ENCODE assay signal across 1 cellular context in the genomic region with DNA sequence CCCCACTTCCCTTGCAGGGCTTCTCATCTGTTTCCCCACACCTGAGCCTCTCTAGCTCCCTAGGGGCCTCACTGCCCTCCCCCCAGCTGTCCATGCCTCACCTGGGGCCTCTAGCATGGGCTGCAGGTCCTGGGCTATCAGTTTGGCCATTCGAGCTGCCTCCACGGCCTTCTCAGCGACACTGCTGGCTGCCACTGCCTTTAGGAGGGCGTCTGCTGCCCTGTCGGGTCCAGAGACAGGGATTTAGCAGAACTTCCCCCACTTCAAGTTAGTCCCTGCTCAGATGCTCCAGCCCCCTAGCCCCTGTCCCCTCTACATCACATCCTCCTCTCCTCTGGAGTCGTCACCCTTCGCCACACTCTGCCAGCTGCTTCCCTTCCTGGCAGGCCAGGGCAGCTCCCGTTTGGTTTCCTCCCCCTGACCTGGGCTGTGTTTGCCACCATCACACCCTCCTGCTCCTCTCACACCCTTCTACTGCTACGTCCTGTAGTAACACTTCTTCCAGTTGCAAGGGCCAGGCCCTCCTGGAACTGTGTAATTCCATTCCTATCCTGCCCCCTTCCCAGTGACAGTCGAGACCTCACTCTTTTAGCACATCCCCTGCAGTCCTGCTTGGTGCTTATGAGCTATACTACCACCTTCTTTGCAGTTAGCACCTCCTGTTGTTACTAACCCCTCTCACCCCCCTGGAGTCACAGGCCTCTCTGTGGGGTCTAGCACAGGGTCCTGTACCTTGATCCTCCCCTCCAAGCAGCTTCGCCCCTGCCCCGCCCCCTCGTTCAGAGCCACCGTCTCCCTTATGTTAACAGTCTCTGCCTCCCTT.
TF ChIP-seq lines count a peak whose summit lies in the region.

No MANE protein-coding gene starts in this region.

TF ChIP-seq in HepG2, 621 proteins besides CTCF, POLR2A, EP300 and RAD21 (continued from another document):
- TF ChIP-seq, protein P1, sequence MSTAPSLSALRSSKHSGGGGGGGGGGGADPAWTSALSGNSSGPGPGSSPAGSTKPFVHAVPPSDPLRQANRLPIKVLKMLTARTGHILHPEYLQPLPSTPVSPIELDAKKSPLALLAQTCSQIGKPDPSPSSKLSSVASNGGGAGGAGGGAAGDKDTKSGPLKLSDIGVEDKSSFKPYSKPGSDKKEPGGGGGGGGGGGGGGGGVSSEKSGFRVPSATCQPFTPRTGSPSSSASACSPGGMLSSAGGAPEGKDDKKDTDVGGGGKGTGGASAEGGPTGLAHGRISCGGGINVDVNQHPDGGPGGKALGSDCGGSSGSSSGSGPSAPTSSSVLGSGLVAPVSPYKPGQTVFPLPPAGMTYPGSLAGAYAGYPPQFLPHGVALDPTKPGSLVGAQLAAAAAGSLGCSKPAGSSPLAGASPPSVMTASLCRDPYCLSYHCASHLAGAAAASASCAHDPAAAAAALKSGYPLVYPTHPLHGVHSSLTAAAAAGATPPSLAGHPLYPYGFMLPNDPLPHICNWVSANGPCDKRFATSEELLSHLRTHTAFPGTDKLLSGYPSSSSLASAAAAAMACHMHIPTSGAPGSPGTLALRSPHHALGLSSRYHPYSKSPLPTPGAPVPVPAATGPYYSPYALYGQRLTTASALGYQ (CRISPR knock-in tag; IDR thresholded peaks at IDR 0.05), result no peak
- TF ChIP-seq MTA1 (CRISPR knock-in tag; IDR thresholded peaks at IDR 0.05; ENCODE audit: borderline replicate concordance) (no peak), ZNF530 (CRISPR knock-in tag; IDR thresholded peaks at IDR 0.05; ENCODE audit: low read depth) (no peak), ZNF567 (CRISPR knock-in tag; IDR thresholded peaks at IDR 0.05; ENCODE audit: borderline replicate concordance) (no peak), ZNF124 (CRISPR knock-in tag; IDR thresholded peaks at IDR 0.05) (no peak), MXD4 (CRISPR knock-in tag; IDR thresholded peaks at IDR 0.05) (no peak), SKI (IDR thresholded peaks at IDR 0.05; ENCODE audit: partially characterized antibody) (no peak), GABPA (IDR thresholded peaks at IDR 0.05; ENCODE audit: low read depth, low read length) (no peak), GABPA (CRISPR knock-in tag; IDR thresholded peaks at IDR 0.05; ENCODE audit: low read depth) (no peak), MZF1 (CRISPR knock-in tag; IDR thresholded peaks at IDR 0.05; ENCODE audit: borderline replicate concordance) (peak; percentile 44; the same call in 1 of the 2 replicates), ZFP36 (IDR thresholded peaks at IDR 0.05; ENCODE audit: borderline replicate concordance, low read depth, low read length, partially characterized antibody) (no peak), ZFP82 (CRISPR knock-in tag; IDR thresholded peaks at IDR 0.05; ENCODE audit: borderline replicate concordance) (no peak), ZSCAN25 (CRISPR knock-in tag; IDR thresholded peaks at IDR 0.05) (no peak), DPF2 (CRISPR knock-in tag; IDR thresholded peaks at IDR 0.05; ENCODE audit: borderline replicate concordance, low read depth) (no peak; the same call in 1 of the 2 replicates), NFIC (IDR thresholded peaks at IDR 0.05; ENCODE audit: low read length) (no peak), GATAD2A (CRISPR knock-in tag; IDR thresholded peaks at IDR 0.05) (peak; percentile 29; the same call in 1 of the 2 replicates), NCOA2 (CRISPR knock-in tag; IDR thresholded peaks at IDR 0.05) (no peak), POGZ (CRISPR knock-in tag; IDR thresholded peaks at IDR 0.05) (no peak)
- TF ChIP-seq, protein P2, sequence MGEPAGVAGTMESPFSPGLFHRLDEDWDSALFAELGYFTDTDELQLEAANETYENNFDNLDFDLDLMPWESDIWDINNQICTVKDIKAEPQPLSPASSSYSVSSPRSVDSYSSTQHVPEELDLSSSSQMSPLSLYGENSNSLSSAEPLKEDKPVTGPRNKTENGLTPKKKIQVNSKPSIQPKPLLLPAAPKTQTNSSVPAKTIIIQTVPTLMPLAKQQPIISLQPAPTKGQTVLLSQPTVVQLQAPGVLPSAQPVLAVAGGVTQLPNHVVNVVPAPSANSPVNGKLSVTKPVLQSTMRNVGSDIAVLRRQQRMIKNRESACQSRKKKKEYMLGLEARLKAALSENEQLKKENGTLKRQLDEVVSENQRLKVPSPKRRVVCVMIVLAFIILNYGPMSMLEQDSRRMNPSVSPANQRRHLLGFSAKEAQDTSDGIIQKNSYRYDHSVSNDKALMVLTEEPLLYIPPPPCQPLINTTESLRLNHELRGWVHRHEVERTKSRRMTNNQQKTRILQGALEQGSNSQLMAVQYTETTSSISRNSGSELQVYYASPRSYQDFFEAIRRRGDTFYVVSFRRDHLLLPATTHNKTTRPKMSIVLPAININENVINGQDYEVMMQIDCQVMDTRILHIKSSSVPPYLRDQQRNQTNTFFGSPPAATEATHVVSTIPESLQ (CRISPR knock-in tag; conservative IDR thresholded peaks at IDR 0.05), result no peak
- TF ChIP-seq, protein P3, sequence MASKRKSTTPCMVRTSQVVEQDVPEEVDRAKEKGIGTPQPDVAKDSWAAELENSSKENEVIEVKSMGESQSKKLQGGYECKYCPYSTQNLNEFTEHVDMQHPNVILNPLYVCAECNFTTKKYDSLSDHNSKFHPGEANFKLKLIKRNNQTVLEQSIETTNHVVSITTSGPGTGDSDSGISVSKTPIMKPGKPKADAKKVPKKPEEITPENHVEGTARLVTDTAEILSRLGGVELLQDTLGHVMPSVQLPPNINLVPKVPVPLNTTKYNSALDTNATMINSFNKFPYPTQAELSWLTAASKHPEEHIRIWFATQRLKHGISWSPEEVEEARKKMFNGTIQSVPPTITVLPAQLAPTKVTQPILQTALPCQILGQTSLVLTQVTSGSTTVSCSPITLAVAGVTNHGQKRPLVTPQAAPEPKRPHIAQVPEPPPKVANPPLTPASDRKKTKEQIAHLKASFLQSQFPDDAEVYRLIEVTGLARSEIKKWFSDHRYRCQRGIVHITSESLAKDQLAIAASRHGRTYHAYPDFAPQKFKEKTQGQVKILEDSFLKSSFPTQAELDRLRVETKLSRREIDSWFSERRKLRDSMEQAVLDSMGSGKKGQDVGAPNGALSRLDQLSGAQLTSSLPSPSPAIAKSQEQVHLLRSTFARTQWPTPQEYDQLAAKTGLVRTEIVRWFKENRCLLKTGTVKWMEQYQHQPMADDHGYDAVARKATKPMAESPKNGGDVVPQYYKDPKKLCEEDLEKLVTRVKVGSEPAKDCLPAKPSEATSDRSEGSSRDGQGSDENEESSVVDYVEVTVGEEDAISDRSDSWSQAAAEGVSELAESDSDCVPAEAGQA (IDR thresholded peaks at IDR 0.05; ENCODE audit: low read depth), result no peak
- TF ChIP-seq, protein P3 (CRISPR knock-in tag; IDR thresholded peaks at IDR 0.05; ENCODE audit: borderline replicate concordance), result no peak
- TF ChIP-seq, protein P4, sequence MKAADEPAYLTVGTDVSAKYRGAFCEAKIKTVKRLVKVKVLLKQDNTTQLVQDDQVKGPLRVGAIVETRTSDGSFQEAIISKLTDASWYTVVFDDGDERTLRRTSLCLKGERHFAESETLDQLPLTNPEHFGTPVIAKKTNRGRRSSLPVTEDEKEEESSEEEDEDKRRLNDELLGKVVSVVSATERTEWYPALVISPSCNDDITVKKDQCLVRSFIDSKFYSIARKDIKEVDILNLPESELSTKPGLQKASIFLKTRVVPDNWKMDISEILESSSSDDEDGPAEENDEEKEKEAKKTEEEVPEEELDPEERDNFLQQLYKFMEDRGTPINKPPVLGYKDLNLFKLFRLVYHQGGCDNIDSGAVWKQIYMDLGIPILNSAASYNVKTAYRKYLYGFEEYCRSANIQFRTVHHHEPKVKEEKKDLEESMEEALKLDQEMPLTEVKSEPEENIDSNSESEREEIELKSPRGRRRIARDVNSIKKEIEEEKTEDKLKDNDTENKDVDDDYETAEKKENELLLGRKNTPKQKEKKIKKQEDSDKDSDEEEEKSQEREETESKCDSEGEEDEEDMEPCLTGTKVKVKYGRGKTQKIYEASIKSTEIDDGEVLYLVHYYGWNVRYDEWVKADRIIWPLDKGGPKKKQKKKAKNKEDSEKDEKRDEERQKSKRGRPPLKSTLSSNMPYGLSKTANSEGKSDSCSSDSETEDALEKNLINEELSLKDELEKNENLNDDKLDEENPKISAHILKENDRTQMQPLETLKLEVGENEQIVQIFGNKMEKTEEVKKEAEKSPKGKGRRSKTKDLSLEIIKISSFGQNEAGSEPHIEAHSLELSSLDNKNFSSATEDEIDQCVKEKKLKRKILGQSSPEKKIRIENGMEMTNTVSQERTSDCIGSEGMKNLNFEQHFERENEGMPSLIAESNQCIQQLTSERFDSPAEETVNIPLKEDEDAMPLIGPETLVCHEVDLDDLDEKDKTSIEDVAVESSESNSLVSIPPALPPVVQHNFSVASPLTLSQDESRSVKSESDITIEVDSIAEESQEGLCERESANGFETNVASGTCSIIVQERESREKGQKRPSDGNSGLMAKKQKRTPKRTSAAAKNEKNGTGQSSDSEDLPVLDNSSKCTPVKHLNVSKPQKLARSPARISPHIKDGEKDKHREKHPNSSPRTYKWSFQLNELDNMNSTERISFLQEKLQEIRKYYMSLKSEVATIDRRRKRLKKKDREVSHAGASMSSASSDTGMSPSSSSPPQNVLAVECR (CRISPR knock-in tag; IDR thresholded peaks at IDR 0.05; ENCODE audit: borderline replicate concordance), result no peak
- TF ChIP-seq, protein P5, sequence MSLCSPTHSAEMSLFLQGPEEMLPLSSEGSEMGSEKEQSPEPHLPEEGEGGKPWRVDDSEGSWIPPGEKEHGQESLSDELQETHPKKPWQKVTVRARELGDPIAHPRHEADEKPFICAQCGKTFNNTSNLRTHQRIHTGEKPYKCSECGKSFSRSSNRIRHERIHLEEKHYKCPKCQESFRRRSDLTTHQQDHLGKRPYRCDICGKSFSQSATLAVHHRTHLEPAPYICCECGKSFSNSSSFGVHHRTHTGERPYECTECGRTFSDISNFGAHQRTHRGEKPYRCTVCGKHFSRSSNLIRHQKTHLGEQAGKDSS (CRISPR knock-in tag; IDR thresholded peaks at IDR 0.05; ENCODE audit: borderline replicate concordance, low read depth), result no peak
- TF ChIP-seq, protein P6, sequence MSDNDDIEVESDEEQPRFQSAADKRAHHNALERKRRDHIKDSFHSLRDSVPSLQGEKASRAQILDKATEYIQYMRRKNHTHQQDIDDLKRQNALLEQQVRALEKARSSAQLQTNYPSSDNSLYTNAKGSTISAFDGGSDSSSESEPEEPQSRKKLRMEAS (IDR thresholded peaks at IDR 0.05), result no peak
